In genomic region chr19:10624585-10624984, GRCh38 we compare ENCODE assay signal across 11 cellular contexts. TPM values are rescaled to one million over a fixed set of nuclear protein-coding genes. Genes with fewer than 3 reads are reported as not detected.
DNase-seq lines count a peak whose midpoint lies in the region; ATAC-seq, FAIRE-seq and TF ChIP-seq lines count a peak whose summit lies in the region.
"Had no signal": no experiment of that assay in that cellular context is flagged by ENCODE, and none has a peak within 500 bp of the region (broad histone marks: within the 10 kb centered on the region; RNA-seq: fewer than 3 reads in every experiment).

No MANE protein-coding gene starts in this region.

- no peak for FAIRE-seq in A549 (lab: Jason Lieb, UNC)
- FAIRE-seq: GM19239 had no signal

- H3K4me1 ChIP-seq in A549 (0 out of 3 replicates have a peak, but pooled peaks cover 4% of the 10 kb centered on the region), IMR-90 (ENCODE audit: control insufficient read depth, insufficient read depth, low read length) (peaks cover 11% of the 10 kb centered on the region)

- peak overlapping the region; percentile 93 for H2AK5ac ChIP-seq in IMR-90 (ENCODE audit: low read depth, low read length)

- H3K4me2 ChIP-seq in A549, result peak overlapping the region; percentile 97
- peak overlapping the region; percentile 93; the same call in 1 of the 2 replicates for H3K4me2 ChIP-seq in IMR-90 (ENCODE audit: low read depth, low read length)

- POLR2A ChIA-PET in A549 (lab: Yijun Ruan, JAX) (interaction anchor here (1.4 kb wide), 1 partner anchor 20 kb away, joined by 10 read pairs; no protein-coding TSS in a partner anchor), IMR-90 (lab: Charles Lee; ENCODE audit: unreplicated experiment) (no interaction called here)

- peak overlapping the region; percentile 97 for H3K4ac ChIP-seq in IMR-90 (ENCODE audit: low read depth, low read length)

- no peaks in the 10 kb centered on the region for H3K27me3 ChIP-seq in IMR-90 (ENCODE audit: control insufficient read depth, insufficient read depth, low read length)

- 98% methylated on average over 6 of the region's 6 CpGs for WGBS in A549 (ENCODE audit: missing lambda C conversion rate)
- WGBS in IMR-90 (ENCODE audit: extremely low coverage in 2 of 2, insufficient read length in 1 of 2), 2 experiments, result no CpG with 5 or more reads among the region's 6 CpGs

- peak overlapping the region; percentile 94 for H2AK9ac ChIP-seq in IMR-90 (replicated peaks; ENCODE audit: low read depth, low read length, poor library complexity)

- H4K20me1 ChIP-seq in IMR-90 (ENCODE audit: insufficient read depth, low read length), result no peaks in the 10 kb centered on the region; the same call in none of the 2 replicates

- no peak overlapping the region for H3K18ac ChIP-seq in IMR-90 (ENCODE audit: low read depth, low read length)

- peaks cover 58% of the 10 kb centered on the region for H3K36me3 Mint-ChIP-seq in effector memory CD8-positive, alpha-beta T cell (ENCODE audit: insufficient read depth)
- peaks cover 19% of the 10 kb centered on the region for H3K36me3 Mint-ChIP-seq in nephron progenitor cell (ENCODE audit: low read depth)

- no peaks in the 10 kb centered on the region for H3K9me3 Mint-ChIP-seq in effector memory CD8-positive, alpha-beta T cell
- no peaks in the 10 kb centered on the region for H3K9me3 Mint-ChIP-seq in nephron progenitor cell

- DNase-seq in A549 (ENCODE audit: low read depth in 1 of 2, low spot score in 1 of 2) (no peak), IMR-90 (no peak), nephron progenitor cell (no peak), NCI-H1694 treated with DMSO at 0.1 percent for 48 hours (lab: John Stamatoyannopoulos, UW) (no peak), NCI-H1105 (lab: John Stamatoyannopoulos, UW) (no peak)
- DNase-seq in effector memory CD8-positive, alpha-beta T cell, result peak in 2 of 3 experiments; percentile 21
- DNase-seq: DND-41; stimulated activated CD4-positive, alpha-beta T cell treated with anti-CD3 and anti-CD28 coated beads, Interleukin-4, amount 100 ng/mL, for 24 hours had no signal

- CTCF ChIA-PET in A549 (lab: Yijun Ruan, JAX) (no interaction called here), IMR-90 (lab: Yijun Ruan, JAX) (no interaction called here)

- dilution Hi-C loops in IMR-90 (cut with HindIII; ENCODE audit: low sequenced_read_pairs, unreplicated experiment), result no loop called here

- TF ChIP-seq RAD21 in A549 (conservative IDR thresholded peaks at IDR 0.05 in 1 of 2, IDR thresholded peaks at IDR 0.05 in 1 of 2), result no peak
- no peak for TF ChIP-seq RAD21 in IMR-90 (IDR thresholded peaks at IDR 0.05; ENCODE audit: low read length)

- no peak overlapping the region for H4K91ac ChIP-seq in IMR-90 (ENCODE audit: insufficient read depth, low read depth, low read length)

- peak overlapping the region; percentile 10; the same call in 1 of the 2 replicates for H4K5ac ChIP-seq in IMR-90 (ENCODE audit: low read depth, low read length)

- H3K9ac ChIP-seq in IMR-90 (ENCODE audit: low read depth, low read length), result no peak overlapping the region

- no peaks in the 10 kb centered on the region for H3K27me3 Mint-ChIP-seq in effector memory CD8-positive, alpha-beta T cell
- H3K27me3 Mint-ChIP-seq in nephron progenitor cell (ENCODE audit: low read depth, poor library complexity), result peaks cover 2% of the 10 kb centered on the region

- no peak for TF ChIP-seq CTCF in A549 (IDR thresholded peaks at IDR 0.05)
- no peak for TF ChIP-seq CTCF in IMR-90 (conservative IDR thresholded peaks at IDR 0.05; ENCODE audit: low read depth, low read length)
- no peak for TF ChIP-seq CTCF in nephron progenitor cell (IDR thresholded peaks at IDR 0.05)

- no peak for TF ChIP-seq EP300 in A549 (IDR thresholded peaks at IDR 0.05)

- no peak overlapping the region for H2AFZ ChIP-seq in IMR-90 (replicated peaks; ENCODE audit: low read length, poor library complexity)

- no peak overlapping the region for H2BK15ac ChIP-seq in IMR-90 (ENCODE audit: low read depth, low read length)

- H3K4me3 Mint-ChIP-seq in effector memory CD8-positive, alpha-beta T cell, result peak overlapping the region; percentile 58 to 74
- peak overlapping the region; percentile 76 for H3K4me3 Mint-ChIP-seq in nephron progenitor cell

- H3K79me1 ChIP-seq in IMR-90 (ENCODE audit: low read depth in 1 of 2, low read length in 2 of 2), result peaks cover 34 to 69% of the 10 kb centered on the region in 2 experiments

- intact Hi-C loops in IMR-90 (cut with micrococcal nuclease), result no loop called here

- H3K23ac ChIP-seq in IMR-90 (ENCODE audit: low read depth, low read length), result peak overlapping the region; percentile 90; the same call in 1 of the 2 replicates

- peak overlapping the region; percentile 83 to 86 for H3K27ac Mint-ChIP-seq in effector memory CD8-positive, alpha-beta T cell
- no peak overlapping the region for H3K27ac Mint-ChIP-seq in nephron progenitor cell

- ATAC-seq in A549 (no peak), IMR-90 (ENCODE audit: low read depth) (no peak), GM21447 (IDR thresholded peaks at IDR 0.05; ENCODE audit: unreplicated experiment) (no peak), GM18498 (IDR thresholded peaks at IDR 0.05; ENCODE audit: unreplicated experiment) (no peak)
- ATAC-seq in effector memory CD8-positive, alpha-beta T cell (replicated peaks), result peak; percentile 98

- H2BK20ac ChIP-seq in IMR-90 (ENCODE audit: low read depth, low read length), result 0 out of 2 replicates have a peak overlapping the region, but pooled peaks have one; percentile 41

- H3K14ac ChIP-seq in IMR-90 (replicated peaks; ENCODE audit: low read depth, low read length), result peak overlapping the region; percentile 86; the same call in 1 of the 2 replicates

- BruUV-seq in IMR-90 (replicated peaks; lab: Mats Ljungman, UMichigan), result no TSS peak

- peak overlapping the region; percentile 90 to 96; a peak in 2 of 4 replicates for H4K8ac ChIP-seq in IMR-90 (ENCODE audit: low read depth in 2 of 2, low read length in 2 of 2)

- H3K9me1 ChIP-seq in IMR-90 (ENCODE audit: insufficient read depth, low read length), result peaks cover 19% of the 10 kb centered on the region

- H3K36me3 ChIP-seq in IMR-90 (ENCODE audit: control insufficient read depth, insufficient read depth, low read length), result peaks cover 15% of the 10 kb centered on the region

- H3K4me3 ChIP-seq in A549, result no peak overlapping the region; the same call in 2 of the 3 replicates
- no peak overlapping the region for H3K4me3 ChIP-seq in IMR-90 (ENCODE audit: insufficient read depth, low read depth, low read length)

- no peak overlapping the region for H2BK5ac ChIP-seq in IMR-90 (ENCODE audit: low read depth, low read length, poor library complexity, severe bottlenecking)

- no peak overlapping the region for H3K56ac ChIP-seq in IMR-90 (ENCODE audit: extremely low read depth, insufficient read depth, low read length)

- in situ Hi-C loops in IMR-90 (cut with MboI; ENCODE audit: low sequenced_read_pairs), result no loop called here

- peaks cover 28 to 41% of the 10 kb centered on the region in 2 donors for H3K4me1 Mint-ChIP-seq in effector memory CD8-positive, alpha-beta T cell (ENCODE audit: low read depth in 2 of 2)
- peaks cover 26% of the 10 kb centered on the region for H3K4me1 Mint-ChIP-seq in nephron progenitor cell

- H3K9me3 ChIP-seq in A549 (no peaks in the 10 kb centered on the region), IMR-90 (ENCODE audit: control insufficient read depth, insufficient read depth, low read length) (no peaks in the 10 kb centered on the region)

- TF ChIP-seq POLR2A in A549 (IDR thresholded peaks at IDR 0.05; ENCODE audit: low read length) (no peak), IMR-90 (IDR thresholded peaks at IDR 0.05; ENCODE audit: low read depth, low read length) (no peak)

- H3K27ac ChIP-seq in A549 (no peak overlapping the region), IMR-90 (ENCODE audit: insufficient read depth, low read length) (no peak overlapping the region)

- H2BK120ac ChIP-seq in IMR-90 (ENCODE audit: low read depth, low read length), result peak overlapping the region; percentile 87; the same call in 1 of the 2 replicates

RNA-seq across cellular contexts. Expression of gene SLC44A2, which starts 0.8 kb away (rescaled TPM):
- polyA plus RNA-seq in A549 (2011; rRNA removed), result 8.3 and 10.3 TPM in 2 replicates
- polyA plus RNA-seq in A549 (2012; cell fraction: cytosol; rRNA removed), result 4.4 and 5.8 TPM in 2 replicates
- 7.1 and 8.5 TPM in 2 replicates for polyA plus RNA-seq in A549 (2012; cell fraction: nucleus; rRNA removed)
- 6.7 to 10.1 TPM (median 8.3 TPM) in 3 replicates for polyA plus RNA-seq in A549 (2017; fragmentation: RNase III; extraction: RNeasy Plus Mini Kit Qiagen cat#74134 plus additional on column Dnase treatment)
- polyA minus RNA-seq in A549 (2011; rRNA and poly(A)+ RNA removed), result 12.6 and 16.0 TPM in 2 replicates
- 25.8 and 28.5 TPM in 2 replicates for total RNA-seq in IMR-90 (2012; rRNA removed)
- polyA plus RNA-seq in IMR-90 (2012; rRNA removed), result 62.1 and 62.9 TPM in 2 replicates
- polyA plus RNA-seq in IMR-90 (2012; cell fraction: cytosol; rRNA removed), result 44.2 and 47.4 TPM in 2 replicates
- polyA plus RNA-seq in IMR-90 (2012; cell fraction: nucleus; rRNA removed; ENCODE audit: low replicate concordance), result 90.2 and 94.3 TPM in 2 replicates

RNA-seq across cellular contexts. Expression of gene ILF3, which starts 29.6 kb away (rescaled TPM):
- polyA plus RNA-seq in A549 (2011; rRNA removed), result 174 and 197 TPM in 2 replicates
- 165 and 179 TPM in 2 replicates for polyA plus RNA-seq in A549 (2012; cell fraction: cytosol; rRNA removed)
- 409 and 482 TPM in 2 replicates for polyA plus RNA-seq in A549 (2012; cell fraction: nucleus; rRNA removed)
- polyA plus RNA-seq in A549 (2017; fragmentation: RNase III; extraction: RNeasy Plus Mini Kit Qiagen cat#74134 plus additional on column Dnase treatment), result 137 to 151 TPM (median 142 TPM) in 3 replicates
- 111 and 131 TPM in 2 replicates for polyA minus RNA-seq in A549 (2011; rRNA and poly(A)+ RNA removed)
- total RNA-seq in IMR-90 (2012; rRNA removed), result 95.3 and 120 TPM in 2 replicates
- 155 and 166 TPM in 2 replicates for polyA plus RNA-seq in IMR-90 (2012; rRNA removed)
- 86.0 and 97.7 TPM in 2 replicates for polyA plus RNA-seq in IMR-90 (2012; cell fraction: cytosol; rRNA removed)
- polyA plus RNA-seq in IMR-90 (2012; cell fraction: nucleus; rRNA removed; ENCODE audit: low replicate concordance), result 521 and 599 TPM in 2 replicates

RNA-seq across cellular contexts. Expression of gene AP1M2, which starts 37.5 kb away (rescaled TPM):
- 13.0 and 17.4 TPM in 2 replicates for polyA plus RNA-seq in A549 (2011; rRNA removed)
- polyA plus RNA-seq in A549 (2012; cell fraction: cytosol; rRNA removed), result 30.6 and 31.2 TPM in 2 replicates
- 8.6 and 21.0 TPM in 2 replicates for polyA plus RNA-seq in A549 (2012; cell fraction: nucleus; rRNA removed)
- 44.8 to 53.1 TPM (median 45.0 TPM) in 3 replicates for polyA plus RNA-seq in A549 (2017; fragmentation: RNase III; extraction: RNeasy Plus Mini Kit Qiagen cat#74134 plus additional on column Dnase treatment)
- polyA minus RNA-seq in A549 (2011; rRNA and poly(A)+ RNA removed), result 8.1 and 9.1 TPM in 2 replicates
- not detected in 2 replicates for total RNA-seq in IMR-90 (2012; rRNA removed)
- polyA plus RNA-seq in IMR-90 (2012; rRNA removed), result 0.17 and 0.37 TPM in 2 replicates
- 0.22 and 0.26 TPM in 2 replicates for polyA plus RNA-seq in IMR-90 (2012; cell fraction: cytosol; rRNA removed)
- polyA plus RNA-seq in IMR-90 (2012; cell fraction: nucleus; rRNA removed; ENCODE audit: low replicate concordance), result 0.25 TPM in 1 of 2 replicates, not detected in the other

RNA-seq across cellular contexts. Expression of gene CDKN2D, which starts 55.8 kb away (rescaled TPM):
- polyA plus RNA-seq in A549 (2011; rRNA removed), result 2.6 and 3.1 TPM in 2 replicates
- polyA plus RNA-seq in A549 (2012; cell fraction: cytosol; rRNA removed), result 9.4 and 11.5 TPM in 2 replicates
- polyA plus RNA-seq in A549 (2012; cell fraction: nucleus; rRNA removed), result 4.8 and 8.9 TPM in 2 replicates
- 3.9 to 4.3 TPM (median 4.1 TPM) in 3 replicates for polyA plus RNA-seq in A549 (2017; fragmentation: RNase III; extraction: RNeasy Plus Mini Kit Qiagen cat#74134 plus additional on column Dnase treatment)
- 1.0 and 2.0 TPM in 2 replicates for polyA minus RNA-seq in A549 (2011; rRNA and poly(A)+ RNA removed)
- total RNA-seq in IMR-90 (2012; rRNA removed), result 3.6 and 3.9 TPM in 2 replicates
- 8.5 and 9.3 TPM in 2 replicates for polyA plus RNA-seq in IMR-90 (2012; rRNA removed)
- polyA plus RNA-seq in IMR-90 (2012; cell fraction: cytosol; rRNA removed), result 3.6 and 11.0 TPM in 2 replicates
- polyA plus RNA-seq in IMR-90 (2012; cell fraction: nucleus; rRNA removed; ENCODE audit: low replicate concordance), result 3.6 and 5.5 TPM in 2 replicates

RNA-seq across cellular contexts. Expression of gene KRI1, which starts 58.8 kb away (rescaled TPM):
- polyA plus RNA-seq in A549 (2011; rRNA removed) (10.6 and 21.6 TPM in 2 replicates), A549 (2017; fragmentation: RNase III; extraction: RNeasy Plus Mini Kit Qiagen cat#74134 plus additional on column Dnase treatment) (23.2 to 25.6 TPM (median 25.2 TPM) in 3 replicates), IMR-90 (2012; rRNA removed) (12.9 and 13.3 TPM in 2 replicates)
- 14.0 and 14.4 TPM in 2 replicates for polyA plus RNA-seq in A549 (2012; cell fraction: cytosol; rRNA removed)
- polyA plus RNA-seq in A549 (2012; cell fraction: nucleus; rRNA removed), result 42.6 and 45.9 TPM in 2 replicates
- 5.7 and 6.3 TPM in 2 replicates for polyA minus RNA-seq in A549 (2011; rRNA and poly(A)+ RNA removed)
- 5.7 and 7.8 TPM in 2 replicates for total RNA-seq in IMR-90 (2012; rRNA removed)
- 7.1 and 11.1 TPM in 2 replicates for polyA plus RNA-seq in IMR-90 (2012; cell fraction: cytosol; rRNA removed)
- 50.6 and 58.6 TPM in 2 replicates for polyA plus RNA-seq in IMR-90 (2012; cell fraction: nucleus; rRNA removed; ENCODE audit: low replicate concordance)

Comparison
In these comparisons a context has a peak if more than half of its experiments do, and no peak if none do; other contexts are left out.
1. DNase-seq: peak in effector memory CD8-positive, alpha-beta T cell (2 of 3); none in A549 (0 of 2), IMR-90 (single experiment), nephron progenitor cell (single experiment), NCI-H1694 treated with DMSO at 0.1 percent for 48 hours (single experiment) and NCI-H1105 (single experiment).
2. RNA of gene AP1M2, which starts 37.5 kb away (polyA plus RNA-seq): 8.6 to 53.1 TPM in A549; 0.17 to 0.37 TPM in IMR-90; every median in the first group is over 4 times any median in the second.